11 cellular contexts compared by ENCODE assay signal in the genomic region with DNA sequence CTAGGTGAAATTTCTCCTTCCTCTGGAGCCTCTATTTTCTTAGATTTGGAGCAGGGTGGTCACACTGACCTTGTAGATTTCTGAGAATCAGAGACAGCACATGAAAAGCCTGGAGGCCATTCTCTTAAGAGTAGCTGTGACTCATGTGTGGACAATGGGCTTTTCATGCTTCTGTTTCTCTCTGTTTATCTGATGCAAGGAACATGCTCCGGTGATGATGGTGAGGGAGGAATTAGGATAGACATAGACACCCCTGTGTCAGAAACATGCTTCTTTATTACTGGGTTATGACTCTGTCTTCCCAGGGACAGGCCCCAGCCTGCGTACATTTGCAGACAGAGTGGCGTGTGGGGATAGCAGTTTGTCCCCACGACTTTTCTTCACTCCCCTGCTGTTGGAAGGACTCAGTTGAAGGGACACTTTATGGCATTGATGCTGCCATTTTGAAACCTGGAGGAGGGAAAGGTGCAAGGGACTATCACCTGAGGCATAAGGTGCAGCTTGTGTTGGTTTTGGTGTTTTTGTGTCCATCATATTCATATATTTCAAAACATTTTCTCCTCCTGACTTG. TPM values are rescaled to one million over a fixed set of nuclear protein-coding genes. Genes with fewer than 3 reads are reported as not detected.
A peak's percentile ranks its signal among the peaks of the same experiment; 100 is the strongest.
DNase-seq lines count a peak whose midpoint lies in the region; ATAC-seq, FAIRE-seq and TF ChIP-seq lines count a peak whose summit lies in the region.
"Not testable (repeated sequence)": the region's sequence is repeated elsewhere in the genome, so short reads cannot be mapped to it uniquely, and the experiment has no call there.
"Had no signal": no experiment of that assay in that cellular context is flagged by ENCODE, and none has a peak within 500 bp of the region (broad histone marks: within the 10 kb centered on the region; RNA-seq: fewer than 3 reads in every experiment).

No MANE protein-coding gene starts in this region.

- dilution Hi-C loops in keratinocyte (cut with MboI; ENCODE audit: extremely low pct_ligation_motif_present, low sequenced_read_pairs) = loop anchor here (25.0 kb wide), 1 partner anchor 111 kb away; the partner anchor contains the start of genes DYDC1 and DYDC2

- FAIRE-seq in bronchial epithelial cell (lab: Jason Lieb, UNC) = not testable (repeated sequence)
- FAIRE-seq in keratinocyte (lab: Jason Lieb, UNC) = peak; percentile 67

- CTCF ChIA-PET in Panc1 (lab: Charles Lee) = not testable (repeated sequence)

- intact Hi-C loops in Panc1 (cut with micrococcal nuclease; ENCODE audit: unreplicated experiment); sciatic nerve (cut with DNase I): not testable (repeated sequence)

- in situ Hi-C loops in Panc1 (cut with HindIII; ENCODE audit: low pct_unique_long_range_greater_than_20kb, low sequenced_read_pairs); SK-MEL-5 (cut with HindIII; ENCODE audit: low pct_unique_long_range_greater_than_20kb, low sequenced_read_pairs): not testable (repeated sequence)

- H3K36me3 ChIP-seq in Panc1 (ENCODE audit: control insufficient read depth, insufficient read depth, low read length); bronchial epithelial cell (ENCODE audit: control insufficient read depth, insufficient read depth, low read length); keratinocyte (ENCODE audit: control insufficient read depth in 2 of 2, extremely low read depth in 1 of 2, insufficient read depth in 2 of 2, low read length in 2 of 2): not testable (repeated sequence)

- H3K79me2 ChIP-seq in keratinocyte (ENCODE audit: control insufficient read depth, insufficient read depth, low read length) = not testable (repeated sequence)

- H3K4me1 ChIP-seq in Panc1 (ENCODE audit: control insufficient read depth, insufficient read depth, low read length); keratinocyte (ENCODE audit: control insufficient read depth, extremely low read depth, insufficient read depth, low read length): not testable (repeated sequence)

- ATAC-seq in Panc1 (peak; percentile 19; the same call in 1 of the 2 replicates), esophagus mucosa (peak; percentile 15), sciatic nerve (peak; percentile 50)

- peak overlapping the region; percentile 91 for H3K27ac ChIP-seq in HL-60 (replicated peaks)
- H3K27ac ChIP-seq in Panc1 (ENCODE audit: low read length); keratinocyte (ENCODE audit: control insufficient read depth, insufficient read depth, low read length): not testable (repeated sequence)

- H3K9me3 ChIP-seq in Panc1 (ENCODE audit: control insufficient read depth, insufficient read depth, low read depth, low read length); keratinocyte (ENCODE audit: control insufficient read depth, low read depth, low read length): not testable (repeated sequence)

- POLR2A ChIA-PET in Panc1 (lab: Charles Lee) = not testable (repeated sequence)

- H4K20me1 ChIP-seq in keratinocyte (ENCODE audit: control insufficient read depth, extremely low read depth, insufficient read depth, low read length) = not testable (repeated sequence)

- H2AFZ ChIP-seq in keratinocyte (ENCODE audit: control insufficient read depth, low read length) = not testable (repeated sequence)

- TF ChIP-seq CTCF in HL-60 (IDR thresholded peaks at IDR 0.05; ENCODE audit: insufficient read depth, low read length); Panc1 (IDR thresholded peaks at IDR 0.05); bronchial epithelial cell (IDR thresholded peaks at IDR 0.05; ENCODE audit: insufficient read depth, low read length, severe bottlenecking); keratinocyte (optimal IDR thresholded peaks at IDR 0.05 in 1 of 3, IDR thresholded peaks at IDR 0.05 in 1 of 3, conservative IDR thresholded peaks at IDR 0.05 in 1 of 3; ENCODE audit: extremely low read depth in 1 of 3, insufficient read depth in 2 of 3, low read length in 3 of 3): not testable (repeated sequence)

- not testable (repeated sequence) for H3K27me3 ChIP-seq in HL-60 (ENCODE audit: insufficient read depth, poor library complexity, severe bottlenecking); Panc1 (ENCODE audit: control insufficient read depth, insufficient read depth, low read length); bronchial epithelial cell (ENCODE audit: control insufficient read depth, insufficient read depth, low read length); keratinocyte (ENCODE audit: control insufficient read depth, extremely low read depth, insufficient read depth, low read length)

- H3K9me1 ChIP-seq in keratinocyte (ENCODE audit: control insufficient read depth, extremely low read depth, insufficient read depth, low read length) = not testable (repeated sequence)

- H3K4me2 ChIP-seq in keratinocyte (ENCODE audit: control insufficient read depth, extremely low read depth, insufficient read depth, low read depth, low read length) = peak overlapping the region; percentile 45

- not testable (repeated sequence) for H3K9ac ChIP-seq in keratinocyte (ENCODE audit: control insufficient read depth, extremely low read depth, insufficient read depth, low read length)

- not testable (repeated sequence) for BruUV-seq in Panc1 (replicated peaks; lab: Mats Ljungman, UMichigan)

- peak; percentile 17 for DNase-seq in ELR (ENCODE audit: low read depth)
- not testable (repeated sequence) for DNase-seq in HL-60 (ENCODE audit: low read depth in 1 of 2, low spot score in 1 of 2); Panc1 (ENCODE audit: low read depth, low spot score); keratinocyte (ENCODE audit: low read depth, low spot score); sciatic nerve (ENCODE audit: low spot score)
- peak; percentile 25 for DNase-seq in SK-MEL-5 (ENCODE audit: low read depth, low spot score)
- peak; percentile 41 for DNase-seq in bronchial epithelial cell (ENCODE audit: low read depth)

- H3K4me3 ChIP-seq in HL-60 (replicated peaks; ENCODE audit: insufficient read depth, low read length); Panc1 (ENCODE audit: low read depth in 2 of 2, low read length in 2 of 2); bronchial epithelial cell (ENCODE audit: low read depth, low read length); keratinocyte (ENCODE audit: control insufficient read depth in 2 of 3, extremely low read depth in 1 of 3, insufficient read depth in 2 of 3, low read depth in 1 of 3, low read length in 3 of 3): not testable (repeated sequence)

RNA-seq across cellular contexts. Expression of gene MAT1A, which starts 37.7 kb away (rescaled TPM):
- total RNA-seq in Panc1 (2021; ENCODE audit: unreplicated experiment) (1.5 TPM), bronchial epithelial cell (not detected in 2 replicates), esophagus mucosa (0.48 TPM), sciatic nerve (not detected)
- polyA plus RNA-seq in Panc1 (2012; ENCODE audit: insufficient read length) = 1.2 TPM
- 63.7 and 63.8 TPM in 2 replicates for total RNA-seq in SK-MEL-5 (2014; rRNA removed; shearing (Covaris generic))
- 47.6 and 55.0 TPM in 2 replicates for polyA plus RNA-seq in SK-MEL-5 (2015; cell fraction: cytosol; rRNA removed)
- polyA plus RNA-seq in SK-MEL-5 (2015; cell fraction: nucleus; rRNA removed) = 58.5 and 62.6 TPM in 2 replicates
- polyA plus RNA-seq in keratinocyte = 0.37 to 1.5 TPM (median 0.69 TPM) in 3 replicates
- 0.12 TPM for polyA plus RNA-seq in keratinocyte (2011; ENCODE audit: low read depth)
- 0.40 and 0.42 TPM in 2 replicates for polyA plus RNA-seq in keratinocyte (2011; cell fraction: cytosol; rRNA removed)
- polyA plus RNA-seq in keratinocyte (2011; cell fraction: nucleus; rRNA removed) = 0.87 and 1.7 TPM in 2 replicates
- 0.11 and 0.54 TPM in 2 replicates for polyA plus RNA-seq in keratinocyte (2012; ENCODE audit: low replicate concordance)
- polyA minus RNA-seq in keratinocyte = 0.38 to 0.66 TPM (median 0.43 TPM) in 3 replicates
- not detected for polyA minus RNA-seq in keratinocyte (2011; cell fraction: cytosol; rRNA and poly(A)+ RNA removed)
- 1.1 and 2.2 TPM in 2 replicates for polyA minus RNA-seq in keratinocyte (2011; cell fraction: nucleus; rRNA and poly(A)+ RNA removed)
- total RNA-seq: CD4-positive, alpha-beta T cell; CD8-positive, alpha-beta memory T cell had no signal
- polyA plus RNA-seq: CD14-positive monocyte; CD8-positive, alpha-beta memory T cell had no signal

RNA-seq across cellular contexts. Expression of gene ANXA11, which starts 46.5 kb away (rescaled TPM):
- total RNA-seq in Panc1 (2021; ENCODE audit: unreplicated experiment) (241 TPM), bronchial epithelial cell (22.1 and 31.7 TPM in 2 replicates), esophagus mucosa (261 TPM), sciatic nerve (205 TPM)
- 310 TPM for polyA plus RNA-seq in Panc1 (2012; ENCODE audit: insufficient read length)
- total RNA-seq in SK-MEL-5 (2014; rRNA removed; shearing (Covaris generic)) = 64.2 and 66.3 TPM in 2 replicates
- polyA plus RNA-seq in SK-MEL-5 (2015; cell fraction: cytosol; rRNA removed) = 138 and 140 TPM in 2 replicates
- polyA plus RNA-seq in SK-MEL-5 (2015; cell fraction: nucleus; rRNA removed) = 59.2 and 82.1 TPM in 2 replicates
- polyA plus RNA-seq in keratinocyte = 69.7 to 97.9 TPM (median 93.9 TPM) in 3 replicates
- polyA plus RNA-seq in keratinocyte (2011; ENCODE audit: low read depth) = 91.9 TPM
- 74.0 and 78.2 TPM in 2 replicates for polyA plus RNA-seq in keratinocyte (2011; cell fraction: cytosol; rRNA removed)
- polyA plus RNA-seq in keratinocyte (2011; cell fraction: nucleus; rRNA removed) = 57.5 and 68.2 TPM in 2 replicates
- polyA plus RNA-seq in keratinocyte (2012; ENCODE audit: low replicate concordance) = 208 and 241 TPM in 2 replicates
- 70.1 to 90.2 TPM (median 79.3 TPM) in 3 replicates for polyA minus RNA-seq in keratinocyte
- polyA minus RNA-seq in keratinocyte (2011; cell fraction: cytosol; rRNA and poly(A)+ RNA removed) = 112 TPM
- polyA minus RNA-seq in keratinocyte (2011; cell fraction: nucleus; rRNA and poly(A)+ RNA removed) = 30.8 and 36.9 TPM in 2 replicates

Comparison
In these comparisons a context has a peak if more than half of its experiments do, and no peak if none do; other contexts are left out.
1. RNA of gene MAT1A, which starts 37.7 kb away (total RNA-seq): 63.7 to 63.8 TPM in SK-MEL-5; 1.5 TPM in Panc1 (single experiment), 0.48 TPM in esophagus mucosa (single experiment), not detected in bronchial epithelial cell and not detected in sciatic nerve (single experiment); every median in the first group is over 10 times any median in the second.
2. Peak in every context shown above with its lines, with median percentiles within 50 percentile points of each other: ATAC-seq.